8 cellular contexts compared by ENCODE assay signal in genomic region chr10:21495686-21496284, GRCh38. TPM values are rescaled to one million over a fixed set of nuclear protein-coding genes. Genes with fewer than 3 reads are reported as not detected.
A peak's percentile ranks its signal among the peaks of the same experiment; 100 is the strongest.
DNase-seq lines count a peak whose midpoint lies in the region; ATAC-seq and TF ChIP-seq lines count a peak whose summit lies in the region.

No MANE protein-coding gene starts in this region.

- intact Hi-C loops in esophagus muscularis mucosa (cut with DNase I): loop anchor here (1.0 to 10.0 kb wide), 7 partner anchors 39 to 1489 kb away; partner anchors contain the start of genes DNAJC1 and MLLT10

- H3K27me3 Mint-ChIP-seq in activated T-cell treated with anti-CD3 and anti-CD28 coated beads, Interleukin-2, amount 50 U/mL, for 4 hours (ENCODE audit: low read depth): peaks cover 59% of the 10 kb centered on the region

- H3K4me3 ChIP-seq in OCI-LY1 (ENCODE audit: low read depth, low read length, poor library complexity, severe bottlenecking) (peak overlapping the region; percentile 71), esophagus muscularis mucosa (peak overlapping the region; percentile 74 to 85 (median 76))

- peak overlapping the region; percentile 69 for H3K9ac ChIP-seq in OCI-LY1 (ENCODE audit: low read length)

- H3K27me3 ChIP-seq in OCI-LY1 (ENCODE audit: insufficient read depth, low read length) (no peaks in the 10 kb centered on the region), esophagus muscularis mucosa (no peaks in the 10 kb centered on the region)

- H3K36me3 ChIP-seq in OCI-LY1 (ENCODE audit: insufficient read depth, low read length): no peaks in the 10 kb centered on the region
- H3K36me3 ChIP-seq in esophagus muscularis mucosa: no peaks in the 10 kb centered on the region

- TF ChIP-seq POLR2A in esophagus muscularis mucosa (IDR thresholded peaks at IDR 0.05; ENCODE audit: low read depth): no peak

- H3K4me1 Mint-ChIP-seq in activated T-cell treated with anti-CD3 and anti-CD28 coated beads, Interleukin-2, amount 50 U/mL, for 4 hours (ENCODE audit: low read depth): peaks cover 19% of the 10 kb centered on the region

- H3K36me3 Mint-ChIP-seq in activated T-cell treated with anti-CD3 and anti-CD28 coated beads, Interleukin-2, amount 50 U/mL, for 4 hours (ENCODE audit: insufficient read depth): no peaks in the 10 kb centered on the region

- no peak for TF ChIP-seq EP300 in esophagus muscularis mucosa (IDR thresholded peaks at IDR 0.05)

- H3K9me3 ChIP-seq in OCI-LY1 (ENCODE audit: low read length) (no peaks in the 10 kb centered on the region), esophagus muscularis mucosa (no peaks in the 10 kb centered on the region)

- H3F3A ChIP-seq in OCI-LY1 (ENCODE audit: insufficient read depth, low read length): 0 out of 2 replicates have a peak, but pooled peaks cover 3% of the 10 kb centered on the region

- H4K20me1 ChIP-seq in OCI-LY1 (ENCODE audit: insufficient read depth, low read length): no peaks in the 10 kb centered on the region

- no peak overlapping the region for H3K27ac ChIP-seq in OCI-LY1 (ENCODE audit: low read depth, low read length, poor library complexity, severe bottlenecking)
- H3K27ac ChIP-seq in esophagus muscularis mucosa (replicated peaks in 1 of 4): peak overlapping the region; percentile 70 to 80 (median 76)

- peak overlapping the region; percentile 84 for H3K4me2 ChIP-seq in OCI-LY1 (ENCODE audit: low read length)

- no peak overlapping the region for H2AFZ ChIP-seq in OCI-LY1 (ENCODE audit: low read length)

- ATAC-seq in GM19395 (IDR thresholded peaks at IDR 0.05; ENCODE audit: unreplicated experiment) (peak; percentile 67), HG03520 (IDR thresholded peaks at IDR 0.05; ENCODE audit: unreplicated experiment) (peak; percentile 71)
- peak; percentile 82 to 89 for ATAC-seq in activated T-cell treated with anti-CD3 and anti-CD28 coated beads, Interleukin-2, amount 50 U/mL, for 4 hours

- TF ChIP-seq CTCF in OCI-LY1 (IDR thresholded peaks at IDR 0.05; ENCODE audit: low read length): peak; percentile 90
- TF ChIP-seq CTCF in esophagus muscularis mucosa (IDR thresholded peaks at IDR 0.05): peak in 2 of 3 experiments; percentile 95 to 99

- 2% methylated on average over 21 of the region's 59 CpGs for WGBS in esophagus muscularis mucosa

- H3K4me1 ChIP-seq in OCI-LY1 (ENCODE audit: insufficient read depth, low read length, severe bottlenecking) (peaks cover 23% of the 10 kb centered on the region), esophagus muscularis mucosa (peaks cover 16 to 43% (median 36%) of the 10 kb centered on the region in 4 donors)

- peak; percentile 57 for DNase-seq in COR-L47 (lab: John Stamatoyannopoulos, UW)
- peak; percentile 88 for DNase-seq in activated T-cell treated with anti-CD3 and anti-CD28 coated beads, Interleukin-2, amount 50 U/mL, for 4 hours
- DNase-seq in esophagus muscularis mucosa (ENCODE audit: extremely low spot score): no peak
- DNase-seq in myocyte (ENCODE audit: low read depth): peak; percentile 82
- peak; percentile 57 to 73 for DNase-seq in stimulated activated CD8-positive, alpha-beta memory T cell treated with anti-CD3 and anti-CD28 coated beads, Interleukin-7, amount 100 ng/mL, for 48 hours (ENCODE audit: extremely low read depth in 1 of 2, low read depth in 1 of 2)

- H3K9me3 Mint-ChIP-seq in activated T-cell treated with anti-CD3 and anti-CD28 coated beads, Interleukin-2, amount 50 U/mL, for 4 hours: no peaks in the 10 kb centered on the region

- no peaks in the 10 kb centered on the region for H3K79me2 ChIP-seq in OCI-LY1 (ENCODE audit: insufficient read depth, low read length)

- no peaks in the 10 kb centered on the region for H3K9me2 ChIP-seq in OCI-LY1 (ENCODE audit: low read depth, low read length)

- H3K4me3 Mint-ChIP-seq in activated T-cell treated with anti-CD3 and anti-CD28 coated beads, Interleukin-2, amount 50 U/mL, for 4 hours: peak overlapping the region; percentile 84

RNA-seq across cellular contexts. Expression of gene SKIDA1, which starts 29.7 kb away (rescaled TPM):
- not detected for total RNA-seq in activated T-cell treated with anti-CD3 and anti-CD28 coated beads, Interleukin-2, amount 50 U/mL, for 4 hours
- total RNA-seq in esophagus muscularis mucosa: 1 to 10 TPM in 3 of 4 donors, under 1 TPM in 1; 0.50 to 2.9 (median 1.2) TPM
- 0.26 and 0.37 TPM in 2 replicates for total RNA-seq in myocyte
- 0.16 TPM for polyA plus RNA-seq in myocyte (2012)

RNA-seq across cellular contexts. Expression of gene MLLT10, which starts 38.2 kb away (rescaled TPM):
- 10 to 100 TPM; 28.6 to 30.6 (median 29.4) TPM for total RNA-seq in activated T-cell treated with anti-CD3 and anti-CD28 coated beads, Interleukin-2, amount 50 U/mL, for 4 hours
- total RNA-seq in esophagus muscularis mucosa: 10 to 100 TPM; 23.5 to 39.7 (median 30.2) TPM
- 15.5 and 20.4 TPM in 2 replicates for total RNA-seq in myocyte
- 13.4 TPM for polyA plus RNA-seq in myocyte (2012)
